1 cellular context compared by ENCODE assay signal in the genomic region with DNA sequence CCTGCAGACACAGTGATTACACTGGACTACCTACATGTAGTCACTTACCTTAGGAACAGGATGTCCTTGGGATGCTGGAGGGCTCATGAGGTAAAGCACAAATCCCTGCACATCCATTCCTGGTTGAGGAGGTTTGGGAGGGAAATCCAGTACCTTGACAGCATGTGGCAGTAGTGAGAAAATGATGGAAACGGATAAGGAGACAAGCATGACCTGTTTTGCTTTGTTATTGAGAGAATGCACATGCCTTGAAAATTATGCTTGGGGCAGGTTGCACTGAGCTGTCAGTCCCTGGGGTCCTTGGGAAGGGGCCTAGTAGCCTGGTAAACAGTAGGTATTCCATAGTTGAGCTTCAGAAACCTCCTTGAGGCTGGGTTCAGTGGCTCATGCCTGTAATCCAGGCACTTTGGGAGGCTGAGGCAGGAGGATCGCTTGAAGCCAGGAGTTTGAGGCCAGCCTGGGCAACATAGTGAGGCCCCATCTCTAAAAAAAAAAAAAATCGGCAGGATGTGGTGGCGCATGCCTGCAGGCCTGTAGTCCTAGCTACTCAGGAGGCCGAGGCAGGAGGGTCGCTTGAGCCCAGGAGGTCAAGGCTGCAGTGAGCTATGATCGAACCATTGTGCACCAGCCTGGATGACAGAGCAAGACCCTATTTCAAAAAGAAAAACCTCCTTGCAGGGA.
TF ChIP-seq lines count a peak whose summit lies in the region.

No MANE protein-coding gene starts in this region.

TF ChIP-seq in H1, 55 proteins besides CTCF, POLR2A, EP300 and RAD21:
- TF ChIP-seq, protein P1, sequence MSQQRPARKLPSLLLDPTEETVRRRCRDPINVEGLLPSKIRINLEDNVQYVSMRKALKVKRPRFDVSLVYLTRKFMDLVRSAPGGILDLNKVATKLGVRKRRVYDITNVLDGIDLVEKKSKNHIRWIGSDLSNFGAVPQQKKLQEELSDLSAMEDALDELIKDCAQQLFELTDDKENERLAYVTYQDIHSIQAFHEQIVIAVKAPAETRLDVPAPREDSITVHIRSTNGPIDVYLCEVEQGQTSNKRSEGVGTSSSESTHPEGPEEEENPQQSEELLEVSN (IDR thresholded peaks at IDR 0.05) = peak; percentile 67
- TF ChIP-seq POU5F1 (IDR thresholded peaks at IDR 0.05; ENCODE audit: low read depth, low read length) (no peak), FOSL1 (IDR thresholded peaks at IDR 0.05; ENCODE audit: insufficient read depth, low read depth, low read length) (no peak), RNF2 (IDR thresholded peaks at IDR 0.05; ENCODE audit: borderline replicate concordance, low read depth, low read length, missing control alignments, poor library complexity, severe bottlenecking) (no peak)
